Comparison of ENCODE assay signal across 19 cellular contexts in the genomic region with DNA sequence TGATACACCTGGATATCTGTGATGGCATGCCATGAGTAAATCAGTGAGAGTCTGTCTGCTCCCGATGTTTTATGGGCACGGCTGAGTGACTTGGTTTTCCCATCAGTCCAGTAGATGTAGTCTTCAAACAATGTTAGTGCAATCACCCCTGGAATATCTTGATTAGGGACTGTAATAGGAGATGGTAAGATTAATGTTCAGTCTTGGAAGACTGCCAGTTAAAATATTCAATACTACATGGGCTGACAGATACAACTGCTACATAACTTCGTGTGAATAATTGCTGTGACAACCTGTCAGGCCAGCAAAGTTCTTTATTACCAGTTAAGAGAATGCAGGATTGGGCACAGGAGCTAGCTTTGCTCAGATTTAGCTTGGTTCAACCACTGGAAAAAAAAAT.
DNase-seq lines count a peak whose midpoint lies in the region; TF ChIP-seq lines count a peak whose summit lies in the region.
"Had no signal": no experiment of that assay in that cellular context is flagged by ENCODE, and none has a peak within 500 bp of the region (broad histone marks: within the 10 kb centered on the region; RNA-seq: fewer than 3 reads in every experiment).

No MANE protein-coding gene starts in this region.

- H3K4me1 ChIP-seq in adipocyte (ENCODE audit: control insufficient read depth, insufficient read depth, low read length), result peaks cover 6% of the 10 kb centered on the region
- no peaks in the 10 kb centered on the region for H3K4me1 ChIP-seq in left ventricle myocardium inferior
- H3K4me1 ChIP-seq: esophagus muscularis mucosa, gastrocnemius medialis had no signal

- TF ChIP-seq CTCF in left ventricle myocardium inferior (IDR thresholded peaks at IDR 0.05; ENCODE audit: borderline replicate concordance), result no peak

- no peaks in the 10 kb centered on the region for H3K27me3 ChIP-seq in adipocyte (replicated peaks; ENCODE audit: control insufficient read depth, insufficient read depth, low read length)
- H3K27me3 ChIP-seq in left ventricle myocardium inferior (ENCODE audit: low read depth), result no peaks in the 10 kb centered on the region
- H3K27me3 ChIP-seq: esophagus muscularis mucosa, gastrocnemius medialis, tibial artery had no signal

- DNase-seq in HEK293T (ENCODE audit: extremely low spot score), result peak; percentile 56
- DNase-seq in NCI-H2171 treated with DMSO at 0.1 percent for 48 hours (lab: John Stamatoyannopoulos, UW), result peak; percentile 78
- peak; percentile 3 for DNase-seq in adipocyte (ENCODE audit: low read depth)
- DNase-seq in myocyte (ENCODE audit: low read depth), result peak; percentile 17
- DNase-seq in left ventricle myocardium inferior, result no peak
- no peak for DNase-seq in RKO (ENCODE audit: low spot score)
- no peak for DNase-seq in DMS79 (lab: John Stamatoyannopoulos, UW)
- DNase-seq: activated B cell treated with CpG ODN at 0.5 μM for 24 hours; activated CD4-positive, alpha-beta T cell treated with anti-CD3 and anti-CD28 coated beads, Interleukin-2, amount 50 U/mL, for 4 hours; activated CD8-positive, alpha-beta memory T cell treated with anti-CD3 and anti-CD28 coated beads, Interleukin-2, amount 50 U/mL, for 48 hours; activated effector memory CD4-positive, alpha-beta T cell treated with Interleukin-2 at 50 U/mL for 16 hours; CD8-positive, alpha-beta T cell; effector memory CD8-positive, alpha-beta T cell; gastrocnemius medialis; occipital lobe; RPMI8226; T-helper 9 cell; tibial artery had no signal

- no peak overlapping the region for H3K4me3 ChIP-seq in adipocyte (ENCODE audit: low read length)
- no peak overlapping the region for H3K4me3 ChIP-seq in left ventricle myocardium inferior
- H3K4me3 ChIP-seq: esophagus muscularis mucosa, gastrocnemius medialis, tibial artery had no signal

- CTCF ChIA-PET in HEK293T (lab: Yijun Ruan, JAX), result interaction anchor here (0.5 kb wide), 1 partner anchor 979 kb away, joined by 4 read pairs; no protein-coding TSS in a partner anchor

- no peak overlapping the region for H3K9ac ChIP-seq in adipocyte (ENCODE audit: low read length)

- no peak overlapping the region for H3K27ac ChIP-seq in left ventricle myocardium inferior (replicated peaks)
- H3K27ac ChIP-seq: esophagus muscularis mucosa, gastrocnemius medialis, tibial artery had no signal

- H3K9me3 ChIP-seq in adipocyte (ENCODE audit: control insufficient read depth, low read length), result no peaks in the 10 kb centered on the region
- H3K9me3 ChIP-seq in left ventricle myocardium inferior (replicated peaks), result no peaks in the 10 kb centered on the region
- H3K9me3 ChIP-seq: esophagus muscularis mucosa, gastrocnemius medialis, tibial artery had no signal

- POLR2A ChIA-PET in HEK293T (lab: Yijun Ruan, JAX), result no interaction called here

- no peaks in the 10 kb centered on the region for H3K36me3 ChIP-seq in adipocyte (ENCODE audit: control insufficient read depth, insufficient read depth, low read length, severe bottlenecking)
- H3K36me3 ChIP-seq in left ventricle myocardium inferior, result no peaks in the 10 kb centered on the region
- H3K36me3 ChIP-seq: esophagus muscularis mucosa, gastrocnemius medialis, tibial artery had no signal

- intact Hi-C loops in left ventricle myocardium inferior (cut with micrococcal nuclease), result no loop called here

TF ChIP-seq in HEK293T, 16 proteins besides CTCF, POLR2A, EP300 and RAD21:
- TF ChIP-seq PKNOX1 (IDR thresholded peaks at IDR 0.05), result peak; percentile 98
- no peak for TF ChIP-seq NFRKB (IDR thresholded peaks at IDR 0.05)
- peak; percentile 90; the same call in 1 of the 2 replicates for TF ChIP-seq CTBP1 (IDR thresholded peaks at IDR 0.05; ENCODE audit: borderline replicate concordance)
- TF ChIP-seq ELF4 (IDR thresholded peaks at IDR 0.05), result no peak
- TF ChIP-seq ARNT (IDR thresholded peaks at IDR 0.05), result peak; percentile 79; the same call in 1 of the 2 replicates
- no peak for TF ChIP-seq ZNF384 (IDR thresholded peaks at IDR 0.05)
- peak; percentile 65; the same call in 1 of the 2 replicates for TF ChIP-seq LEF1 (IDR thresholded peaks at IDR 0.05; ENCODE audit: borderline replicate concordance)
- no peak for TF ChIP-seq BHLHE40 (IDR thresholded peaks at IDR 0.05; ENCODE audit: borderline replicate concordance)

Comparison
In these comparisons a context has a peak if more than half of its experiments do, and no peak if none do; other contexts are left out.
1. DNase-seq: peak in HEK293T (single experiment), NCI-H2171 treated with DMSO at 0.1 percent for 48 hours (single experiment), adipocyte (single experiment) and myocyte (single experiment); none in left ventricle myocardium inferior (single experiment), RKO (single experiment) and DMS79 (single experiment).